Comparison of ENCODE assay signal across 26 cellular contexts in the genomic region with DNA sequence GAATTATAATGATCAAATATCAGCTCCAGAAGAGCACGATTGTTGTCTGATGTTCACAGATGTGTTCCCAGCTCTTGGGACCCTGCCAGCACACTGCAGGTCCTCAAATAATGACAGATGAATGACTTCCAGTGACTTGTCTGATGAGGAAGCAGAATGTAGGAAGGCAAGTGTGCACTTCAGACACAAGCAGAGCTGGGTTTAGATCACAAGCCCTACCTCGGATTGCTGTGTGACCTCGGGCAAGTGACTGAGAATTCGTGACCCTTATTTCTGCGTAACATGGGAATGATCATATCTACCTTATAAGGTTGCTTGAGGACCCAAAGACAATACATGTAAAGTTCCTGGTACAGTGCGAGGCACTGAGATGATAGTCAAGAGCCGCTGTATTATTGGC.
"Had no signal": no experiment of that assay in that cellular context is flagged by ENCODE, and none has a peak within 500 bp of the region (broad histone marks: within the 10 kb centered on the region; RNA-seq: fewer than 3 reads in every experiment).

No MANE protein-coding gene starts in this region.

- H3K36me3 Mint-ChIP-seq: naive thymus-derived CD8-positive, alpha-beta T cell; natural killer cell treated with Interleukin-12 subunit alpha and Interleukin-12 subunit beta and Interleukin-15 and Interleukin-18, amount 100 ng/mL, for 72 hours; stimulated activated effector memory CD8-positive, alpha-beta T cell treated with anti-CD3 and anti-CD28 coated beads, Interleukin-12 subunit alpha, Interleukin-12 subunit beta, amount 100 ng/mL, for 72 hours; stimulated activated naive B cell treated with anti-CD40 and anti-IgM and Interleukin-4, amounts not matched to agents 10 μg/mL and 1 μg/mL and 100 μg/mL, for 72 hours; type B pancreatic cell had no signal

- H3K4me1 Mint-ChIP-seq: naive thymus-derived CD8-positive, alpha-beta T cell; stimulated activated effector memory CD8-positive, alpha-beta T cell treated with anti-CD3 and anti-CD28 coated beads, Interleukin-12 subunit alpha, Interleukin-12 subunit beta, amount 100 ng/mL, for 72 hours; stimulated activated naive B cell treated with anti-CD40 and anti-IgM and Interleukin-4, amounts not matched to agents 10 μg/mL and 1 μg/mL and 100 μg/mL, for 72 hours had no signal

- H3K27me3 Mint-ChIP-seq: stimulated activated naive CD8-positive, alpha-beta T cell treated with anti-CD3 and anti-CD28 coated beads, Interleukin-15, Interleukin-2, amounts not matched to agents 100 ng/mL and 50 ng/mL, for 24 hours had no signal

- H3K9me3 Mint-ChIP-seq: nephron progenitor cell; neural crest cell; stimulated activated effector memory CD8-positive, alpha-beta T cell treated with anti-CD3 and anti-CD28 coated beads, Interleukin-12 subunit alpha, Interleukin-12 subunit beta, amount 100 ng/mL, for 72 hours; stimulated activated naive CD8-positive, alpha-beta T cell treated with anti-CD3 and anti-CD28 coated beads, Interleukin-15, Interleukin-2, amounts not matched to agents 100 ng/mL and 50 ng/mL, for 24 hours; type B pancreatic cell had no signal

- H3K4me3 Mint-ChIP-seq: naive thymus-derived CD8-positive, alpha-beta T cell; natural killer cell treated with Interleukin-12 subunit alpha and Interleukin-12 subunit beta and Interleukin-15 and Interleukin-18, amount 100 ng/mL, for 72 hours; nephron progenitor cell; neural crest cell; stimulated activated effector memory CD8-positive, alpha-beta T cell treated with anti-CD3 and anti-CD28 coated beads, Interleukin-12 subunit alpha, Interleukin-12 subunit beta, amount 100 ng/mL, for 72 hours; stimulated activated naive B cell treated with anti-CD40 and anti-IgM and Interleukin-4, amounts not matched to agents 10 μg/mL and 1 μg/mL and 100 μg/mL, for 72 hours; stimulated activated naive CD8-positive, alpha-beta T cell treated with anti-CD3 and anti-CD28 coated beads, Interleukin-15, Interleukin-2, amounts not matched to agents 100 ng/mL and 50 ng/mL, for 24 hours; type B pancreatic cell had no signal

- DNase-seq: naive thymus-derived CD8-positive, alpha-beta T cell; nephron progenitor cell; nucleus accumbens; ovary; posterior cingulate gyrus; psoas muscle; right cardiac atrium; right lobe of liver; sigmoid colon; small intestine; stimulated activated CD4-positive, alpha-beta T cell treated with anti-CD3 and anti-CD28 coated beads, Interleukin-15, amount 100 ng/mL, for 24 hours; stimulated activated CD4-positive, alpha-beta T cell treated with anti-CD3 and anti-CD28 coated beads, Interleukin-2, amount 100 ng/mL, for 24 hours; stimulated activated CD4-positive, alpha-beta T cell treated with anti-CD3 and anti-CD28 coated beads, Interleukin-2, amount 100 ng/mL, for 48 hours; stimulated activated CD4-positive, alpha-beta T cell treated with anti-CD3 and anti-CD28 coated beads, Interleukin-4, amount 100 ng/mL, for 24 hours; stimulated activated naive B cell treated with anti-CD40 and anti-IgM and Interleukin-4, amounts not matched to agents 10 μg/mL and 1 μg/mL and 100 μg/mL, for 72 hours; stimulated activated naive CD4-positive, alpha-beta T cell treated with Interleukin-2 at 50 U/mL for 16 hours; stomach; thyroid gland; upper lobe of right lung; uterus had no signal

- H3K27ac Mint-ChIP-seq: naive thymus-derived CD8-positive, alpha-beta T cell; natural killer cell treated with Interleukin-12 subunit alpha and Interleukin-12 subunit beta and Interleukin-15 and Interleukin-18, amount 100 ng/mL, for 72 hours; nephron progenitor cell; progenitor cell of endocrine pancreas; stimulated activated effector memory CD8-positive, alpha-beta T cell treated with anti-CD3 and anti-CD28 coated beads, Interleukin-12 subunit alpha, Interleukin-12 subunit beta, amount 100 ng/mL, for 72 hours; stimulated activated naive B cell treated with anti-CD40 and anti-IgM and Interleukin-4, amounts not matched to agents 10 μg/mL and 1 μg/mL and 100 μg/mL, for 72 hours; stimulated activated naive CD8-positive, alpha-beta T cell treated with anti-CD3 and anti-CD28 coated beads, Interleukin-15, Interleukin-2, amounts not matched to agents 100 ng/mL and 50 ng/mL, for 24 hours; type B pancreatic cell had no signal
